In the genomic region with DNA sequence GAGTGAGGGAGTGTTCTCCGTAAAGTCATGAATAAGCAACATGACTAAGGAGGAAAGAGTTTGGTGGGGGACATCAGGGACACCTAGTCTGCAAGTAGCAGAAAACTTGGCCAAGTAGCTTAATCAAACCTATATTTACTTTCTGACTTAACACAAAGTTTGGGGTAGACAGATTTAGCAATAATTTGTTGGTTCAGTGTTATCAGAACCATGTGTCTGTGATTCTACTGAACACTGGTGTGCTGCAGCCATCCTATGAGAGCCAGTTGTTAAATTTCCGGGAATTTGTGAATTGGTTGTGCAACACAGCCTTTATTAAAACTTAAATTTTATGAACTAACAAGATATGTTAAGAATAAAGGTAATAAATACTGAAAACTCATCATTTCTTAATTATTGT, we compare ENCODE assay signal across 34 cellular contexts.
"Had no signal": no experiment of that assay in that cellular context is flagged by ENCODE, and none has a peak within 500 bp of the region (broad histone marks: within the 10 kb centered on the region; RNA-seq: fewer than 3 reads in every experiment).

No MANE protein-coding gene starts in this region.

- H3K9me3 Mint-ChIP-seq: activated CD4-positive, alpha-beta memory T cell treated with anti-CD3 and anti-CD28 coated beads, Interleukin-2, amount 10 ng/mL, durations not matched to agents 7 days and 5 days; activated CD4-positive, alpha-beta T cell treated with anti-CD3 and anti-CD28 coated beads, Interleukin-2, amount 10 ng/mL, durations not matched to agents 7 days and 5 days; activated naive CD4-positive, alpha-beta T cell treated with anti-CD3 and anti-CD28 coated beads, Interleukin-2, amount 10 ng/mL, durations not matched to agents 7 days and 5 days; activated naive CD8-positive, alpha-beta T cell treated with anti-CD3 and anti-CD28 coated beads, Interleukin-2, amount 10 ng/mL, durations not matched to agents 7 days and 5 days; activated T-cell treated with anti-CD3 and anti-CD28 coated beads, Interleukin-2, amount 50 U/mL, for 24 hours; activated T-helper 2 cell treated with anti-CD3 and anti-CD28 coated beads, Interferon-gamma antibody, Interleukin-2, Interleukin-4, amounts not matched to agents 10 μg/mL and 5 μg/mL and 100 μg/mL, durations not matched to agents 14 hours and 24 hours and 36 hours; WTC11 had no signal

- H3K36me3 ChIP-seq: adrenal gland, brain microvascular endothelial cell, breast epithelium, WERI-Rb-1 had no signal

- ATAC-seq: activated CD4-positive, alpha-beta T cell treated with anti-CD3 and anti-CD28 coated beads for 36 hours; activated CD4-positive, CD25-positive, alpha-beta regulatory T cell treated with anti-CD3 and anti-CD28 coated beads, Interleukin-2, amount 50 U/mL, for 24 hours; activated CD8-positive, alpha-beta memory T cell treated with anti-CD3 and anti-CD28 coated beads, Interleukin-2, amount 10 ng/mL, durations not matched to agents 7 days and 5 days; activated CD8-positive, alpha-beta T cell treated with anti-CD3 and anti-CD28 coated beads, Interleukin-2, amount 10 ng/mL, durations not matched to agents 7 days and 5 days; activated naive CD8-positive, alpha-beta T cell treated with anti-CD3 and anti-CD28 coated beads, Interleukin-2, amount 50 U/mL, for 24 hours; body of pancreas; T-cell; T-helper 17 cell; WTC11 had no signal

- H3K9me3 ChIP-seq: adrenal gland, body of pancreas, breast epithelium had no signal

- H3K27ac ChIP-seq: adrenal gland, body of pancreas, brain microvascular endothelial cell, breast epithelium, WERI-Rb-1 had no signal

- H3K4me1 Mint-ChIP-seq: activated CD4-positive, alpha-beta memory T cell treated with anti-CD3 and anti-CD28 coated beads, Interleukin-2, amount 10 ng/mL, durations not matched to agents 7 days and 5 days; activated CD4-positive, alpha-beta T cell treated with anti-CD3 and anti-CD28 coated beads for 36 hours; activated CD4-positive, alpha-beta T cell treated with anti-CD3 and anti-CD28 coated beads, Interleukin-2, amount 10 ng/mL, durations not matched to agents 7 days and 5 days; activated CD8-positive, alpha-beta memory T cell treated with anti-CD3 and anti-CD28 coated beads, Interleukin-2, amount 10 ng/mL, durations not matched to agents 7 days and 5 days; activated naive CD4-positive, alpha-beta T cell treated with anti-CD3 and anti-CD28 coated beads, Interleukin-2, amount 10 ng/mL, durations not matched to agents 7 days and 5 days; activated naive CD4-positive, alpha-beta T cell treated with anti-CD3 and anti-CD28 coated beads, Interleukin-2, amount 50 U/mL, for 24 hours; activated naive CD8-positive, alpha-beta T cell treated with anti-CD3 and anti-CD28 coated beads, Interleukin-2, amount 10 ng/mL, durations not matched to agents 7 days and 5 days; activated naive CD8-positive, alpha-beta T cell treated with anti-CD3 and anti-CD28 coated beads, Interleukin-2, amount 50 U/mL, for 24 hours; T-cell; T-helper 17 cell had no signal

- H3K4me3 Mint-ChIP-seq: activated CD4-positive, alpha-beta memory T cell treated with anti-CD3 and anti-CD28 coated beads, Interleukin-2, amount 10 ng/mL, durations not matched to agents 7 days and 5 days; activated CD4-positive, alpha-beta T cell treated with anti-CD3 and anti-CD28 coated beads for 36 hours; activated CD4-positive, alpha-beta T cell treated with anti-CD3 and anti-CD28 coated beads, Interleukin-2, amount 10 ng/mL, durations not matched to agents 7 days and 5 days; activated CD8-positive, alpha-beta memory T cell treated with anti-CD3 and anti-CD28 coated beads, Interleukin-2, amount 10 ng/mL, durations not matched to agents 7 days and 5 days; activated CD8-positive, alpha-beta T cell treated with anti-CD3 and anti-CD28 coated beads, Interleukin-2, amount 10 ng/mL, durations not matched to agents 7 days and 5 days; activated naive CD4-positive, alpha-beta T cell treated with anti-CD3 and anti-CD28 coated beads, Interleukin-2, amount 10 ng/mL, durations not matched to agents 7 days and 5 days; activated naive CD4-positive, alpha-beta T cell treated with anti-CD3 and anti-CD28 coated beads, Interleukin-2, amount 50 U/mL, for 24 hours; activated naive CD8-positive, alpha-beta T cell; activated naive CD8-positive, alpha-beta T cell treated with anti-CD3 and anti-CD28 coated beads, Interleukin-2, amount 10 ng/mL, durations not matched to agents 7 days and 5 days; activated naive CD8-positive, alpha-beta T cell treated with anti-CD3 and anti-CD28 coated beads, Interleukin-2, amount 50 U/mL, for 24 hours; activated T-cell treated with anti-CD3 and anti-CD28 coated beads, Interleukin-2, amount 50 U/mL, for 24 hours; T-cell; T-helper 17 cell; WTC11 had no signal

- H3K27me3 Mint-ChIP-seq: activated CD4-positive, alpha-beta memory T cell treated with anti-CD3 and anti-CD28 coated beads, Interleukin-2, amount 10 ng/mL, durations not matched to agents 7 days and 5 days; activated CD4-positive, alpha-beta T cell treated with anti-CD3 and anti-CD28 coated beads, Interleukin-2, amount 10 ng/mL, durations not matched to agents 7 days and 5 days; activated CD8-positive, alpha-beta memory T cell treated with anti-CD3 and anti-CD28 coated beads, Interleukin-2, amount 10 ng/mL, durations not matched to agents 7 days and 5 days; activated naive CD4-positive, alpha-beta T cell treated with anti-CD3 and anti-CD28 coated beads, Interleukin-2, amount 10 ng/mL, durations not matched to agents 7 days and 5 days; activated naive CD4-positive, alpha-beta T cell treated with anti-CD3 and anti-CD28 coated beads, Interleukin-2, amount 50 U/mL, for 24 hours; activated naive CD8-positive, alpha-beta T cell; activated naive CD8-positive, alpha-beta T cell treated with anti-CD3 and anti-CD28 coated beads, Interleukin-2, amount 10 ng/mL, durations not matched to agents 7 days and 5 days; activated naive CD8-positive, alpha-beta T cell treated with anti-CD3 and anti-CD28 coated beads, Interleukin-2, amount 50 U/mL, for 24 hours; activated T-cell treated with anti-CD3 and anti-CD28 coated beads, Interleukin-2, amount 50 U/mL, for 24 hours; T-cell; T-helper 17 cell had no signal

- H3K27me3 ChIP-seq: adrenal gland, body of pancreas, brain microvascular endothelial cell, breast epithelium had no signal

- H3K27ac Mint-ChIP-seq: activated CD4-positive, alpha-beta memory T cell treated with anti-CD3 and anti-CD28 coated beads, Interleukin-2, amount 10 ng/mL, durations not matched to agents 7 days and 5 days; activated CD4-positive, alpha-beta T cell treated with anti-CD3 and anti-CD28 coated beads for 36 hours; activated CD4-positive, alpha-beta T cell treated with anti-CD3 and anti-CD28 coated beads, Interleukin-2, amount 10 ng/mL, durations not matched to agents 7 days and 5 days; activated CD8-positive, alpha-beta memory T cell treated with anti-CD3 and anti-CD28 coated beads, Interleukin-2, amount 10 ng/mL, durations not matched to agents 7 days and 5 days; activated CD8-positive, alpha-beta T cell treated with anti-CD3 and anti-CD28 coated beads, Interleukin-2, amount 10 ng/mL, durations not matched to agents 7 days and 5 days; activated naive CD4-positive, alpha-beta T cell treated with anti-CD3 and anti-CD28 coated beads, Interleukin-2, amount 10 ng/mL, durations not matched to agents 7 days and 5 days; activated naive CD4-positive, alpha-beta T cell treated with anti-CD3 and anti-CD28 coated beads, Interleukin-2, amount 50 U/mL, for 24 hours; activated naive CD8-positive, alpha-beta T cell; activated naive CD8-positive, alpha-beta T cell treated with anti-CD3 and anti-CD28 coated beads, Interleukin-2, amount 10 ng/mL, durations not matched to agents 7 days and 5 days; activated naive CD8-positive, alpha-beta T cell treated with anti-CD3 and anti-CD28 coated beads, Interleukin-2, amount 50 U/mL, for 24 hours; activated T-cell treated with anti-CD3 and anti-CD28 coated beads, Interleukin-2, amount 50 U/mL, for 24 hours; activated T-helper 2 cell treated with anti-CD3 and anti-CD28 coated beads, Interferon-gamma antibody, Interleukin-2, Interleukin-4, amounts not matched to agents 10 μg/mL and 5 μg/mL and 100 μg/mL, durations not matched to agents 14 hours and 24 hours and 36 hours; T-cell; T-helper 17 cell; WTC11 had no signal

- DNase-seq: activated CD4-positive, alpha-beta memory T cell treated with anti-CD3 and anti-CD28 coated beads, Interleukin-2, amount 10 ng/mL, durations not matched to agents 7 days and 5 days; activated CD4-positive, alpha-beta T cell treated with anti-CD3 and anti-CD28 coated beads for 1 hour; activated CD4-positive, alpha-beta T cell treated with anti-CD3 and anti-CD28 coated beads for 36 hours; activated CD4-positive, alpha-beta T cell treated with anti-CD3 and anti-CD28 coated beads for 48 hours; activated CD4-positive, alpha-beta T cell treated with anti-CD3 and anti-CD28 coated beads, Interleukin-2, amount 10 ng/mL, durations not matched to agents 7 days and 5 days; activated CD4-positive, alpha-beta T cell treated with anti-CD3 and anti-CD28 coated beads, Interleukin-2, amount 50 U/mL, for 48 hours; activated CD4-positive, CD25-positive, alpha-beta regulatory T cell; activated CD8-positive, alpha-beta memory T cell treated with anti-CD3 and anti-CD28 coated beads for 24 hours; activated CD8-positive, alpha-beta memory T cell treated with anti-CD3 and anti-CD28 coated beads, Interleukin-2, amount 10 ng/mL, durations not matched to agents 7 days and 5 days; activated CD8-positive, alpha-beta memory T cell treated with anti-CD3 and anti-CD28 coated beads, Interleukin-2, amount 50 U/mL, for 48 hours; activated CD8-positive, alpha-beta T cell treated with anti-CD3 and anti-CD28 coated beads, Interleukin-2, amount 10 ng/mL, durations not matched to agents 7 days and 5 days; activated effector memory CD4-positive, alpha-beta T cell treated with Interleukin-2 at 50 U/mL for 16 hours; activated gamma-delta T cell; activated naive CD4-positive, alpha-beta T cell treated with anti-CD3 and anti-CD28 coated beads, Interleukin-2, amount 10 ng/mL, durations not matched to agents 7 days and 5 days; activated naive CD4-positive, alpha-beta T cell treated with Interleukin-2 at 50 U/mL for 16 hours; activated naive CD8-positive, alpha-beta T cell treated with anti-CD3 and anti-CD28 coated beads, Interleukin-2, amount 10 ng/mL, durations not matched to agents 7 days and 5 days; activated naive CD8-positive, alpha-beta T cell treated with anti-CD3 and anti-CD28 coated beads, Interleukin-2, amount 50 U/mL, for 24 hours; activated T-cell treated with anti-CD3 and anti-CD28 coated beads, Interleukin-2, amount 50 U/mL, for 24 hours; activated T-cell treated with anti-CD3 and anti-CD28 coated beads, Interleukin-2, amount 50 U/mL, for 48 hours; adrenal gland; amniotic stem cell; aorta; body of pancreas; brain microvascular endothelial cell; central memory CD4-positive, alpha-beta T cell; T-cell; T-helper 17 cell; WERI-Rb-1 had no signal

- H3K4me1 ChIP-seq: adrenal gland, body of pancreas, breast epithelium had no signal

- H3K4me3 ChIP-seq: adrenal gland, body of pancreas, breast epithelium had no signal

- H3K36me3 Mint-ChIP-seq: activated CD8-positive, alpha-beta memory T cell treated with anti-CD3 and anti-CD28 coated beads, Interleukin-2, amount 10 ng/mL, durations not matched to agents 7 days and 5 days; activated naive CD4-positive, alpha-beta T cell treated with anti-CD3 and anti-CD28 coated beads, Interleukin-2, amount 10 ng/mL, durations not matched to agents 7 days and 5 days; activated naive CD4-positive, alpha-beta T cell treated with anti-CD3 and anti-CD28 coated beads, Interleukin-2, amount 50 U/mL, for 24 hours; activated naive CD8-positive, alpha-beta T cell; activated naive CD8-positive, alpha-beta T cell treated with anti-CD3 and anti-CD28 coated beads, Interleukin-2, amount 10 ng/mL, durations not matched to agents 7 days and 5 days; T-cell; WTC11 had no signal
